12 cellular contexts compared by ENCODE assay signal in the genomic region with DNA sequence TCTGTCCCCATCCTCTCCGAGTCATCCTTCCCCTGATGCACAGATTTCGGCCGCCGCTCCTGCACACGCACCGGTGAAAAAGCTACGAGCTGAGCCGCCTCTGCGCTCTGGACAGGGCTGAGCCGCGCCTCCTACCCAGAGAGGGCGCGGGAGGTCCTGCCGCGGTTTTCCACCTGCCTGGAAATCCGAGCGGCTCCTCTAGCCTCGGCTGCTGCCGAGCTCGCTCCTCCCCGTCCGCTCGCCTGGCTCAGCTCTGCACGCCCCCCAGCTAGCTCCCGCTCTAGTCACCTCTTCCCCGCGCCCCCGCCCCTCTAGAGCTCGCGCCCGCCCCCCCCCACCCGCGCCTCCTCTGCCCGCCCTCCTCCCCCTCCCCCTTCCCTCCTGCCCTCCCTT. TPM values are rescaled to one million over a fixed set of nuclear protein-coding genes. Genes with fewer than 3 reads are reported as not detected.
DNase-seq lines count a peak whose midpoint lies in the region; ATAC-seq and TF ChIP-seq lines count a peak whose summit lies in the region.
"Had no signal": no experiment of that assay in that cellular context is flagged by ENCODE, and none has a peak within 500 bp of the region (broad histone marks: within the 10 kb centered on the region; RNA-seq: fewer than 3 reads in every experiment).

No MANE protein-coding gene starts in this region.

- peaks cover 24% of the 10 kb centered on the region for H3K27me3 ChIP-seq in layer of hippocampus (ENCODE audit: control insufficient read depth, insufficient read depth, low read length)
- H3K27me3 ChIP-seq in spleen (replicated peaks in 1 of 7): peaks cover 0 to 98% (median 68%) of the 10 kb centered on the region in 7 donors

- TF ChIP-seq POLR2A in spleen (IDR thresholded peaks at IDR 0.05): no peak

- no peak for ATAC-seq in GM18867 (IDR thresholded peaks at IDR 0.05; ENCODE audit: unreplicated experiment)
- ATAC-seq: activated CD8-positive, alpha-beta T cell treated with anti-CD3 and anti-CD28 coated beads for 36 hours had no signal

- intact Hi-C loops in spleen (cut with DNase I; ENCODE audit: low total_unique reads): no loop called here
- intact Hi-C loops in posterior vena cava (cut with DNase I): no loop called here

- DNase-seq in stimulated activated CD4-positive, alpha-beta T cell treated with anti-CD3 and anti-CD28 coated beads, Interleukin-15, amount 100 ng/mL, for 24 hours: peak; percentile 10
- DNase-seq in stimulated activated CD4-positive, alpha-beta T cell treated with anti-CD3 and anti-CD28 coated beads, Interleukin-4, amount 100 ng/mL, for 4 hours: no peak
- peak; percentile 32 for DNase-seq in astrocyte of the hippocampus (ENCODE audit: low read depth, low spot score)
- no peak for DNase-seq in spleen
- DNase-seq in globus pallidus (ENCODE audit: low spot score): no peak
- no peak for DNase-seq in posterior vena cava (ENCODE audit: low spot score)
- DNase-seq: activated CD8-positive, alpha-beta T cell treated with anti-CD3 and anti-CD28 coated beads for 36 hours; IMR-90; stimulated activated naive CD4-positive, alpha-beta T cell treated with Interleukin-2 at 50 U/mL for 16 hours had no signal

- no peaks in the 10 kb centered on the region for H3K36me3 ChIP-seq in spleen

- TF ChIP-seq CTCF in spleen (IDR thresholded peaks at IDR 0.05 in 8 of 11, conservative IDR thresholded peaks at IDR 0.05 in 3 of 11): no peak

- peaks cover 0 to 27% (median 9%) of the 10 kb centered on the region in 6 donors for H3K4me1 ChIP-seq in spleen

- no peak overlapping the region for H3K4me3 ChIP-seq in spleen

- H3K27ac ChIP-seq in layer of hippocampus (ENCODE audit: low read depth, low read length) (peak overlapping the region; percentile 18), spleen (no peak overlapping the region)

- 2 to 11% (median 4%) methylated on average over 25 to 32 of the region's 34 CpGs for WGBS in spleen, 5 donors

- no peaks in the 10 kb centered on the region for H3K9me3 ChIP-seq in spleen

RNA-seq across cellular contexts. Expression of a gene that starts 0.2 kb away (rescaled TPM):
- total RNA-seq in spleen (under 1 TPM in 4 of 7 donors, not detected in 3; 0.05 to 0.17 (median 0.07) TPM), posterior vena cava (under 1 TPM in 1 of 2 donors, not detected in 1; 0.14 TPM)
- polyA plus RNA-seq in spleen: under 1 TPM in 2 of 3 donors, not detected in 1; 0.02 to 0.03 TPM
- total RNA-seq: activated CD8-positive, alpha-beta T cell treated with anti-CD3 and anti-CD28 coated beads for 36 hours had no signal
- polyA plus RNA-seq: BJ, IMR-90 had no signal

Comparison
In these comparisons a context has a peak if more than half of its experiments do, and no peak if none do; other contexts are left out.
1. DNase-seq: peak in stimulated activated CD4-positive, alpha-beta T cell treated with anti-CD3 and anti-CD28 coated beads, Interleukin-15, amount 100 ng/mL, for 24 hours (single experiment) and astrocyte of the hippocampus (single experiment); none in stimulated activated CD4-positive, alpha-beta T cell treated with anti-CD3 and anti-CD28 coated beads, Interleukin-4, amount 100 ng/mL, for 4 hours (0 of 2), spleen (single experiment), globus pallidus (single experiment) and posterior vena cava (single experiment).